Comparison of ENCODE assay signal across 1 cellular context in the genomic region with DNA sequence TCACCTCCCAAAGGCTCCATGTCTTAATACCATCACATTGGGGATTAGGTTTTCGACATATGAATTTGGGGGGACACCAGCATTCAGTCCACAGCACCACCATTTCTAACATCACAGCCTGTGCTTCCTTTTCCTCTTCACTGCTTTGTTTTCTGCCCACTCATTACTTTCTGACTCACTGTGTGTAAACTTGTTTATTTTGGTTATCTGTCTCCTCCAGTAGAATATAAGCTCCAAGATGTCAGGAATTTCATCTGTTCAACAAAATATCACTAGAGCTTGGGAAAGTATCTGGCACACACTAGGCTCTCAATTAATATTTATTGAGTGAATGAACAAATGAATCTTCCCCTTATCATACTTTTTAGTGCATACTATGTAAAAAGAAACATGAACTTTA.
TF ChIP-seq lines count a peak whose summit lies in the region.

No MANE protein-coding gene starts in this region.

TF ChIP-seq in HepG2, 621 proteins besides CTCF, POLR2A, EP300 and RAD21:
- TF ChIP-seq, protein P1, sequence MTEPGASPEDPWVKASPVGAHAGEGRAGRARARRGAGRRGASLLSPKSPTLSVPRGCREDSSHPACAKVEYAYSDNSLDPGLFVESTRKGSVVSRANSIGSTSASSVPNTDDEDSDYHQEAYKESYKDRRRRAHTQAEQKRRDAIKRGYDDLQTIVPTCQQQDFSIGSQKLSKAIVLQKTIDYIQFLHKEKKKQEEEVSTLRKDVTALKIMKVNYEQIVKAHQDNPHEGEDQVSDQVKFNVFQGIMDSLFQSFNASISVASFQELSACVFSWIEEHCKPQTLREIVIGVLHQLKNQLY (CRISPR knock-in tag; IDR thresholded peaks at IDR 0.05) = no peak
- TF ChIP-seq ZNF367 (CRISPR knock-in tag; IDR thresholded peaks at IDR 0.05; ENCODE audit: borderline replicate concordance) (no peak), CHCHD3 (CRISPR knock-in tag; IDR thresholded peaks at IDR 0.05) (no peak), ZNF510 (CRISPR knock-in tag; IDR thresholded peaks at IDR 0.05; ENCODE audit: low read depth) (no peak)
